In genomic region chr22:24482998-24483397, GRCh38 we compare ENCODE assay signal across 20 cellular contexts. TPM values are rescaled to one million over a fixed set of nuclear protein-coding genes. Genes with fewer than 3 reads are reported as not detected.
A peak's percentile ranks its signal among the peaks of the same experiment; 100 is the strongest.
DNase-seq lines count a peak whose midpoint lies in the region; ATAC-seq, FAIRE-seq and TF ChIP-seq lines count a peak whose summit lies in the region.
"Had no signal": no experiment of that assay in that cellular context is flagged by ENCODE, and none has a peak within 500 bp of the region (broad histone marks: within the 10 kb centered on the region; RNA-seq: fewer than 3 reads in every experiment).

No MANE protein-coding gene starts in this region.

- DNase-seq in Caco-2 (no peak), IMR-90 (no peak), epithelial cell of prostate (ENCODE audit: low read depth, low spot score) (no peak), osteoblast (ENCODE audit: insufficient read length, low spot score, missing footprints) (no peak), H54 (ENCODE audit: insufficient read length, low spot score) (no peak), COLO829 (ENCODE audit: low spot score) (no peak)
- DNase-seq: activated CD4-positive, alpha-beta T cell treated with anti-CD3 and anti-CD28 coated beads, Interleukin-2, amount 50 U/mL, for 48 hours; activated effector memory CD4-positive, alpha-beta T cell treated with anti-CD3 and anti-CD28 coated beads, Interleukin-2, amount 50 U/mL, for 16 hours; cortex of kidney; left ventricle myocardium inferior; mucosa of descending colon; psoas muscle; RPMI8226; stimulated activated CD4-positive, alpha-beta T cell treated with anti-CD3 and anti-CD28 coated beads, Interleukin-1b, Interleukin-23, amount 100 ng/mL, for 48 hours had no signal

- no peak overlapping the region for H3K27ac ChIP-seq in IMR-90 (ENCODE audit: insufficient read depth, low read length)
- H3K27ac ChIP-seq in epithelial cell of prostate = peak overlapping the region; percentile 77
- no peak overlapping the region for H3K27ac ChIP-seq in osteoblast (ENCODE audit: low read depth, low read length)
- H3K27ac ChIP-seq: left ventricle myocardium inferior, neural progenitor cell, psoas muscle, vagina had no signal

- H2BK5ac ChIP-seq in IMR-90 (ENCODE audit: low read depth, low read length, poor library complexity, severe bottlenecking) = no peak overlapping the region

- no peak for ATAC-seq in IMR-90 (ENCODE audit: low read depth)
- ATAC-seq in GM18870 (IDR thresholded peaks at IDR 0.05; ENCODE audit: unreplicated experiment) = no peak
- ATAC-seq: mucosa of descending colon, WTC11 had no signal

- in situ Hi-C loops in IMR-90 (cut with MboI; ENCODE audit: low sequenced_read_pairs) = no loop called here

- H2BK20ac ChIP-seq in IMR-90 (ENCODE audit: low read depth, low read length) = no peak overlapping the region

- peaks cover 51% of the 10 kb centered on the region for H3K4me1 ChIP-seq in Caco-2
- peaks cover 2% of the 10 kb centered on the region; the same call in 1 of the 2 replicates for H3K4me1 ChIP-seq in IMR-90 (ENCODE audit: control insufficient read depth, insufficient read depth, low read length)
- H3K4me1 ChIP-seq in osteoblast (ENCODE audit: insufficient read depth, low read length) = peaks cover 31% of the 10 kb centered on the region
- H3K4me1 ChIP-seq: neural progenitor cell had no signal

- peak overlapping the region; percentile 48 for H3K27ac Mint-ChIP-seq in Caco-2 (ENCODE audit: unreplicated experiment)
- H3K27ac Mint-ChIP-seq: neural progenitor cell, WTC11 had no signal

- no peak overlapping the region for H2AK9ac ChIP-seq in IMR-90 (replicated peaks; ENCODE audit: low read depth, low read length, poor library complexity)

- H3K27me3 ChIP-seq in Caco-2 (replicated peaks; ENCODE audit: control insufficient read depth, insufficient read depth, low read length) (no peaks in the 10 kb centered on the region), IMR-90 (ENCODE audit: control insufficient read depth, insufficient read depth, low read length) (no peaks in the 10 kb centered on the region), osteoblast (ENCODE audit: insufficient read depth, low read length) (no peaks in the 10 kb centered on the region)
- H3K27me3 ChIP-seq: neural progenitor cell, vagina had no signal

- TF ChIP-seq RAD21 in IMR-90 (IDR thresholded peaks at IDR 0.05; ENCODE audit: low read length) = no peak

- WGBS in IMR-90 (ENCODE audit: extremely low coverage in 2 of 2, insufficient read length in 1 of 2), 2 experiments = no CpG with 5 or more reads among the region's 2 CpGs

- no peak overlapping the region for H3K4me3 ChIP-seq in Caco-2 (ENCODE audit: low read depth, low read length)
- no peak overlapping the region for H3K4me3 ChIP-seq in IMR-90 (ENCODE audit: insufficient read depth, low read depth, low read length)
- H3K4me3 ChIP-seq in osteoblast (ENCODE audit: insufficient read depth, low read length) = no peak overlapping the region
- H3K4me3 ChIP-seq: left ventricle myocardium inferior, mucosa of descending colon, neural progenitor cell, psoas muscle, vagina had no signal

- no peak for FAIRE-seq in H54 (lab: Jason Lieb, UNC)
- FAIRE-seq: bronchial epithelial cell, H1 had no signal

- no peak overlapping the region for H4K8ac ChIP-seq in IMR-90 (ENCODE audit: low read depth in 2 of 2, low read length in 2 of 2)

- H2BK120ac ChIP-seq in IMR-90 (ENCODE audit: low read depth, low read length) = no peak overlapping the region

- H3K56ac ChIP-seq in IMR-90 (ENCODE audit: extremely low read depth, insufficient read depth, low read length) = no peak overlapping the region

- no peaks in the 10 kb centered on the region for H3K27me3 Mint-ChIP-seq in Caco-2 (ENCODE audit: insufficient read depth, unreplicated experiment)

- no peak overlapping the region for H3K18ac ChIP-seq in IMR-90 (ENCODE audit: low read depth, low read length)

- no peak overlapping the region for H3K9ac ChIP-seq in IMR-90 (ENCODE audit: low read depth, low read length)
- H3K9ac ChIP-seq: neural progenitor cell had no signal

- CTCF ChIA-PET in Caco-2 (lab: Charles Lee) = interaction anchor here (0.7 to 1.3 kb wide), 4 partner anchors 13 to 61 kb away, joined by 3 read pairs; partner anchors contain the start of gene UPB1
- CTCF ChIA-PET in IMR-90 (lab: Yijun Ruan, JAX) = interaction anchor here (0.9 kb wide), 1 partner anchor 20 kb away, joined by 3 read pairs; no protein-coding TSS in a partner anchor

- no peak overlapping the region for H4K5ac ChIP-seq in IMR-90 (ENCODE audit: low read depth, low read length)

- TF ChIP-seq POLR2A in IMR-90 (IDR thresholded peaks at IDR 0.05; ENCODE audit: low read depth, low read length) (no peak), H54 (IDR thresholded peaks at IDR 0.05; ENCODE audit: low read depth, low read length) (no peak)

- no peaks in the 10 kb centered on the region for H3K9me3 ChIP-seq in Caco-2
- no peaks in the 10 kb centered on the region for H3K9me3 ChIP-seq in IMR-90 (ENCODE audit: control insufficient read depth, insufficient read depth, low read length)
- H3K9me3 ChIP-seq in osteoblast (ENCODE audit: low read depth, low read length) = no peaks in the 10 kb centered on the region
- H3K9me3 ChIP-seq: left ventricle myocardium inferior, mucosa of descending colon, psoas muscle, vagina had no signal

- no peak overlapping the region for H3K14ac ChIP-seq in IMR-90 (replicated peaks; ENCODE audit: low read depth, low read length)

- H2BK15ac ChIP-seq in IMR-90 (ENCODE audit: low read depth, low read length) = no peak overlapping the region

- no peaks in the 10 kb centered on the region for H4K20me1 ChIP-seq in IMR-90 (ENCODE audit: insufficient read depth, low read length)
- H4K20me1 ChIP-seq in osteoblast (ENCODE audit: insufficient read depth, low read length) = no peaks in the 10 kb centered on the region

- dilution Hi-C loops in IMR-90 (cut with HindIII; ENCODE audit: low sequenced_read_pairs, unreplicated experiment) = no loop called here

- H4K91ac ChIP-seq in IMR-90 (ENCODE audit: insufficient read depth, low read depth, low read length) = no peak overlapping the region

- no peaks in the 10 kb centered on the region for H3K9me3 Mint-ChIP-seq in Caco-2 (ENCODE audit: unreplicated experiment)
- H3K9me3 Mint-ChIP-seq: neural progenitor cell, WTC11 had no signal

- H3K79me2 ChIP-seq in osteoblast (ENCODE audit: insufficient read depth, low read length) = no peaks in the 10 kb centered on the region

- TF ChIP-seq CTCF in Caco-2 (IDR thresholded peaks at IDR 0.05; ENCODE audit: insufficient read depth in 1 of 2, low read depth in 1 of 2, low read length in 1 of 2, severe bottlenecking in 1 of 2, unreplicated experiment in 1 of 2) (no peak), IMR-90 (conservative IDR thresholded peaks at IDR 0.05; ENCODE audit: low read depth, low read length) (no peak), osteoblast (IDR thresholded peaks at IDR 0.05; ENCODE audit: extremely low read depth, low read depth, low read length) (no peak)

- H3K79me1 ChIP-seq in IMR-90 (ENCODE audit: low read depth in 1 of 2, low read length in 2 of 2) = no peaks in the 10 kb centered on the region

- peaks cover 53% of the 10 kb centered on the region for H3K4me1 Mint-ChIP-seq in Caco-2 (ENCODE audit: low read depth, unreplicated experiment)

- intact Hi-C loops in Caco-2 (cut with micrococcal nuclease; ENCODE audit: unreplicated experiment) = no loop called here
- intact Hi-C loops in IMR-90 (cut with micrococcal nuclease) = no loop called here

- no TSS peak for BruUV-seq in Caco-2 (replicated peaks; lab: Mats Ljungman, UMichigan)
- no TSS peak for BruUV-seq in IMR-90 (replicated peaks; lab: Mats Ljungman, UMichigan)

- no peak overlapping the region for H2AK5ac ChIP-seq in IMR-90 (ENCODE audit: low read depth, low read length)

- H2AFZ ChIP-seq in IMR-90 (replicated peaks; ENCODE audit: low read length, poor library complexity) (no peak overlapping the region), osteoblast (ENCODE audit: low read length) (no peak overlapping the region)
- H2AFZ ChIP-seq: neural progenitor cell had no signal

- no peak overlapping the region for H3K4me3 Mint-ChIP-seq in Caco-2 (ENCODE audit: unreplicated experiment)
- H3K4me3 Mint-ChIP-seq: neural progenitor cell, WTC11 had no signal

- H3K4ac ChIP-seq in IMR-90 (ENCODE audit: low read depth, low read length) = no peak overlapping the region

- peaks cover 4% of the 10 kb centered on the region for H3K36me3 Mint-ChIP-seq in Caco-2 (ENCODE audit: insufficient read depth, unreplicated experiment)
- H3K36me3 Mint-ChIP-seq: neural progenitor cell, WTC11 had no signal

- H3K23ac ChIP-seq in IMR-90 (ENCODE audit: low read depth, low read length) = no peak overlapping the region

- H3K9me1 ChIP-seq in IMR-90 (ENCODE audit: insufficient read depth, low read length) = peaks cover 9% of the 10 kb centered on the region

- POLR2A ChIA-PET in Caco-2 (lab: Charles Lee) (no interaction called here), IMR-90 (lab: Charles Lee; ENCODE audit: unreplicated experiment) (interaction anchor here (0.7 kb wide), 1 partner anchor 46 kb away, joined by 6 read pairs; no protein-coding TSS in a partner anchor)

- H3K4me2 ChIP-seq in IMR-90 (ENCODE audit: low read depth, low read length) (no peak overlapping the region), osteoblast (ENCODE audit: insufficient read depth, low read length) (peak overlapping the region; percentile 48)
- H3K4me2 ChIP-seq: neural progenitor cell had no signal

- H3K36me3 ChIP-seq in Caco-2 (ENCODE audit: control insufficient read depth, insufficient read depth, low read length) = no peaks in the 10 kb centered on the region
- H3K36me3 ChIP-seq in IMR-90 (ENCODE audit: control insufficient read depth, insufficient read depth, low read length) = no peaks in the 10 kb centered on the region
- no peaks in the 10 kb centered on the region for H3K36me3 ChIP-seq in osteoblast (ENCODE audit: insufficient read depth, low read length)
- H3K36me3 ChIP-seq: left ventricle myocardium inferior, neural progenitor cell, vagina had no signal

TF ChIP-seq in IMR-90, 13 proteins besides CTCF, POLR2A, EP300 and RAD21:
- TF ChIP-seq BHLHE40 (IDR thresholded peaks at IDR 0.05; ENCODE audit: low read depth, low read length) (peak; percentile 68; the same call in 1 of the 2 replicates), FOS (IDR thresholded peaks at IDR 0.05; ENCODE audit: low read depth, low read length) (no peak)

RNA-seq across cellular contexts. Expression of gene UPB1, which starts 12.1 kb away (rescaled TPM):
- total RNA-seq in Caco-2 (2022) = 5.6 and 6.7 TPM in 2 replicates
- total RNA-seq in IMR-90 (2012; rRNA removed) = under 0.01 TPM in 2 replicates
- 0.02 and 0.03 TPM in 2 replicates for polyA plus RNA-seq in IMR-90 (2012; rRNA removed)
- polyA plus RNA-seq in IMR-90 (2012; cell fraction: cytosol; rRNA removed) = 0.04 TPM in 1 of 2 replicates, not detected in the other
- polyA plus RNA-seq in IMR-90 (2012; cell fraction: nucleus; rRNA removed; ENCODE audit: low replicate concordance) = 0.34 and 0.37 TPM in 2 replicates
- total RNA-seq in osteoblast = under 0.01 TPM in 1 of 2 replicates, not detected in the other
- total RNA-seq: bronchial epithelial cell, H1, vagina had no signal

RNA-seq across cellular contexts. Expression of gene ADORA2A, which starts 55.6 kb away (rescaled TPM):
- 4.0 and 4.9 TPM in 2 replicates for total RNA-seq in Caco-2 (2022)
- 0.28 and 0.36 TPM in 2 replicates for total RNA-seq in IMR-90 (2012; rRNA removed)
- polyA plus RNA-seq in IMR-90 (2012; rRNA removed) = 0.76 and 1.1 TPM in 2 replicates
- polyA plus RNA-seq in IMR-90 (2012; cell fraction: cytosol; rRNA removed) = 1.3 and 1.6 TPM in 2 replicates
- 2.9 and 7.6 TPM in 2 replicates for polyA plus RNA-seq in IMR-90 (2012; cell fraction: nucleus; rRNA removed; ENCODE audit: low replicate concordance)
- total RNA-seq in osteoblast = 0.72 and 1.2 TPM in 2 replicates
